In the genomic region with DNA sequence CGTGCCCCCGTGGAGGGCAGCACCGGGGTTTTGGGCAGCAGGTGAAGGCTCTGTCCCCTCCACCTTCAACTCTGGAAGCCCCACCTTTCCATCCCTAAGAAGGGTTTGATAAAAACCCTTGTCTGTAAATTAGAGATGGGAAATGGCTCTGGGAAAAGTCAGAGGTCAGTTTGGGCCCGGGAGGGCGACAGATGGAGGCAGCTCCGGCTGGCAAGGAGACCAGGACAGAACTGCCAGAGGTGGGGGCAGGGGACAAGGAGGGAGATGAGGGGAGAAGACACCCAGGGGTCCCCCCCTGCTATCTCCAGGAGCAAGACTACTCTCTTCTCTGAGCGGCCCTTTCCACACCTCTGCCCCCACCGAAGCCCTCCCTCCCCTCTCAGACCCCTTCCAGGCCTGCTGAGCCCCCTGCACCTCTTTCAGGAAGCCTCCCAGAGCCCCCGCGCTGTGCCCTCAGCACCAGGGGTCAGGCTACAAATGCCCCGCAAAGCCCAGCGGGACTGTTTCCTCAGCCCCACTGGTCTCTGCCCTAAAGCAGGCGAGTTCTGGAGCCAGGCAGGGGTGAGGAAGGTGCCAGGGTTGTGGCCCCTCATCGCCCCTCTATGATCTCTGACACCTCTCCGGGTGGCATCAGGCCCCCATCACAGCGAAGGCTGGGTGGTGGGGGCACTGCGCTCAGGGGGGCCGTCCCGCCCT, we compare ENCODE assay signal across 8 cellular contexts. TPM values are rescaled to one million over a fixed set of nuclear protein-coding genes. Genes with fewer than 3 reads are reported as not detected.
A peak's percentile ranks its signal among the peaks of the same experiment; 100 is the strongest.
DNase-seq lines count a peak whose midpoint lies in the region; ATAC-seq, FAIRE-seq and TF ChIP-seq lines count a peak whose summit lies in the region.

No MANE protein-coding gene starts in this region.

- ATAC-seq in T-helper 17 cell (peak; percentile 15), HG03460 (IDR thresholded peaks at IDR 0.05; ENCODE audit: unreplicated experiment) (no peak)
- ATAC-seq in stimulated activated effector memory CD8-positive, alpha-beta T cell treated with anti-CD3 and anti-CD28 coated beads, Interleukin-12 subunit alpha, Interleukin-12 subunit beta, amount 100 ng/mL, for 72 hours, result peak; percentile 1

- H4K5ac ChIP-seq in H9 (ENCODE audit: insufficient read length, low read depth, low read length), result no peak overlapping the region

- H2AFZ ChIP-seq in H9 (ENCODE audit: low read length), result no peak overlapping the region
- H2AFZ ChIP-seq in hepatocyte, result peak overlapping the region; percentile 98

- H3K9me3 Mint-ChIP-seq in H9, result no peaks in the 10 kb centered on the region; a peak in 1 of 5 replicates
- H3K9me3 Mint-ChIP-seq in stimulated activated effector memory CD8-positive, alpha-beta T cell treated with anti-CD3 and anti-CD28 coated beads, Interleukin-12 subunit alpha, Interleukin-12 subunit beta, amount 100 ng/mL, for 72 hours, result no peaks in the 10 kb centered on the region

- H2BK5ac ChIP-seq in H9 (ENCODE audit: insufficient read length, low read length), result no peak overlapping the region

- H3K9me3 ChIP-seq in H9 (ENCODE audit: control insufficient read depth, low read depth, low read length) (no peaks in the 10 kb centered on the region), T-helper 17 cell (ENCODE audit: control insufficient read depth, low read length, poor library complexity, severe bottlenecking) (no peaks in the 10 kb centered on the region), hepatocyte (ENCODE audit: low read depth) (no peaks in the 10 kb centered on the region), small intestine (ENCODE audit: control insufficient read depth, low read depth) (no peaks in the 10 kb centered on the region)

- H3K36me3 Mint-ChIP-seq in H9 (ENCODE audit: insufficient read depth in 1 of 3, low read depth in 3 of 3), result no peaks in the 10 kb centered on the region
- no peaks in the 10 kb centered on the region for H3K36me3 Mint-ChIP-seq in T-helper 17 cell (ENCODE audit: low read depth)
- peaks cover 6% of the 10 kb centered on the region for H3K36me3 Mint-ChIP-seq in stimulated activated effector memory CD8-positive, alpha-beta T cell treated with anti-CD3 and anti-CD28 coated beads, Interleukin-12 subunit alpha, Interleukin-12 subunit beta, amount 100 ng/mL, for 72 hours

- no peak overlapping the region for H3K27ac Mint-ChIP-seq in H9
- H3K27ac Mint-ChIP-seq in T-helper 17 cell, result peak overlapping the region; percentile 91
- peak overlapping the region; percentile 43 for H3K27ac Mint-ChIP-seq in stimulated activated effector memory CD8-positive, alpha-beta T cell treated with anti-CD3 and anti-CD28 coated beads, Interleukin-12 subunit alpha, Interleukin-12 subunit beta, amount 100 ng/mL, for 72 hours

- H3K4me3 Mint-ChIP-seq in H9 (peak overlapping the region; percentile 12 to 75; a peak in 4 of 5 replicates), T-helper 17 cell (peak overlapping the region; percentile 82)
- peak overlapping the region; percentile 55 for H3K4me3 Mint-ChIP-seq in stimulated activated effector memory CD8-positive, alpha-beta T cell treated with anti-CD3 and anti-CD28 coated beads, Interleukin-12 subunit alpha, Interleukin-12 subunit beta, amount 100 ng/mL, for 72 hours

- H3T11ph ChIP-seq in H9 (ENCODE audit: low read length), result no peak overlapping the region

- no peak overlapping the region for H3K4ac ChIP-seq in H9 (ENCODE audit: low read depth, low read length)

- no peak for DNase-seq in H9
- no peak for DNase-seq in T-helper 17 cell
- no peak for DNase-seq in hepatocyte (ENCODE audit: low spot score)
- DNase-seq in stimulated activated effector memory CD8-positive, alpha-beta T cell treated with anti-CD3 and anti-CD28 coated beads, Interleukin-12 subunit alpha, Interleukin-12 subunit beta, amount 100 ng/mL, for 72 hours (ENCODE audit: low spot score in 2 of 2), result no peak
- DNase-seq in small intestine, result no peak
- no peak for DNase-seq in NCI-H1694 (lab: John Stamatoyannopoulos, UW)
- DNase-seq in stimulated activated CD4-positive, alpha-beta T cell treated with anti-CD3 and anti-CD28 coated beads, Interleukin-4, amount 100 ng/mL, for 24 hours, result no peak

- H3K36me3 ChIP-seq in hepatocyte (replicated peaks; ENCODE audit: insufficient read depth, low read depth), result no peaks in the 10 kb centered on the region
- H3K36me3 ChIP-seq in small intestine (ENCODE audit: control insufficient read depth in 2 of 2, insufficient read depth in 2 of 2, low read length in 2 of 2), result no peaks in the 10 kb centered on the region

- no peaks in the 10 kb centered on the region for H4K20me1 ChIP-seq in H9 (ENCODE audit: control insufficient read depth, insufficient read depth, insufficient read length)
- H4K20me1 ChIP-seq in hepatocyte (ENCODE audit: insufficient read depth, poor library complexity, severe bottlenecking), result no peaks in the 10 kb centered on the region

- no peak overlapping the region for H2BK20ac ChIP-seq in H9 (ENCODE audit: low read depth, low read length, poor library complexity, severe bottlenecking)

- H4K91ac ChIP-seq in H9 (ENCODE audit: insufficient read length, low read depth, low read length), result no peak overlapping the region

- no CpG with 5 or more reads among the region's 19 CpGs for WGBS in H9 (ENCODE audit: extremely low coverage, insufficient read length, low lambda C conversion rate)
- 41% methylated on average over 19 of the region's 19 CpGs for WGBS in hepatocyte (ENCODE audit: low lambda C conversion rate, missing lambda C conversion rate)
- 28 to 33% (median 28%) methylated on average over 16 to 19 of the region's 19 CpGs for WGBS in small intestine, 3 donors

- H4K8ac ChIP-seq in H9 (replicated peaks; ENCODE audit: insufficient read length, low read depth, low read length), result no peak overlapping the region

- H3K79me1 ChIP-seq in H9 (ENCODE audit: insufficient read depth, low read depth, low read length, poor library complexity, severe bottlenecking), result no peaks in the 10 kb centered on the region

- no peaks in the 10 kb centered on the region for H3K9me2 ChIP-seq in hepatocyte (replicated peaks; ENCODE audit: insufficient read depth)

- H3K27me3 ChIP-seq in H9 (ENCODE audit: insufficient read depth, low read length) (no peaks in the 10 kb centered on the region), hepatocyte (no peaks in the 10 kb centered on the region), small intestine (ENCODE audit: control insufficient read depth in 2 of 2, insufficient read depth in 2 of 2, low read length in 2 of 2) (no peaks in the 10 kb centered on the region)

- H3K27ac ChIP-seq in H9 (ENCODE audit: insufficient read length, low read depth, low read length) (no peak overlapping the region), hepatocyte (peak overlapping the region; percentile 98), small intestine (ENCODE audit: low read depth in 1 of 2, low read length in 1 of 2) (peak overlapping the region in 1 of 2 donors; percentile 86)

- H3K56ac ChIP-seq in H9 (ENCODE audit: insufficient read length, low read depth, low read length), result no peak overlapping the region

- no peak overlapping the region for H2BK12ac ChIP-seq in H9 (ENCODE audit: insufficient read length, low read depth, low read length)

- H3K9ac ChIP-seq in H9 (ENCODE audit: extremely low read depth, insufficient read length, low read length), result no peak overlapping the region

- H3K14ac ChIP-seq in H9 (ENCODE audit: insufficient read depth, low read length), result no peak overlapping the region

- H3K79me2 ChIP-seq in H9 (ENCODE audit: insufficient read depth, low read length) (no peaks in the 10 kb centered on the region), hepatocyte (no peaks in the 10 kb centered on the region)

- peaks cover 12 to 20% of the 10 kb centered on the region in 2 experiments for H3K4me1 Mint-ChIP-seq in H9
- peaks cover 22% of the 10 kb centered on the region for H3K4me1 Mint-ChIP-seq in T-helper 17 cell
- peaks cover 24% of the 10 kb centered on the region for H3K4me1 Mint-ChIP-seq in stimulated activated effector memory CD8-positive, alpha-beta T cell treated with anti-CD3 and anti-CD28 coated beads, Interleukin-12 subunit alpha, Interleukin-12 subunit beta, amount 100 ng/mL, for 72 hours

- TF ChIP-seq CTCF in H9 (conservative IDR thresholded peaks at IDR 0.05) (no peak), hepatocyte (IDR thresholded peaks at IDR 0.05; ENCODE audit: poor library complexity) (no peak)

- no peak overlapping the region for H2BK120ac ChIP-seq in H9 (ENCODE audit: low read depth, low read length, poor library complexity, severe bottlenecking)

- H3K4me1 ChIP-seq in H9 (ENCODE audit: insufficient read depth, low read length) (no peaks in the 10 kb centered on the region), hepatocyte (ENCODE audit: insufficient read depth) (peaks cover 7% of the 10 kb centered on the region), small intestine (ENCODE audit: control insufficient read depth in 2 of 2, insufficient read depth in 1 of 2, low read depth in 1 of 2, low read length in 1 of 2) (no peaks in the 10 kb centered on the region)

- no peak overlapping the region for H3K23ac ChIP-seq in H9 (ENCODE audit: insufficient read length, low read depth, low read length)

- peaks cover 10% of the 10 kb centered on the region for H3K23me2 ChIP-seq in H9 (ENCODE audit: insufficient read length, low read depth, low read length, poor library complexity, severe bottlenecking)

- FAIRE-seq in small intestine (lab: Jason Lieb, UNC), result no peak

- H3K18ac ChIP-seq in H9 (ENCODE audit: insufficient read length, low read depth, low read length), result peak overlapping the region; percentile 28

- H3K4me2 ChIP-seq in H9 (ENCODE audit: insufficient read depth, insufficient read length, low read length) (peak overlapping the region; percentile 15), hepatocyte (peak overlapping the region; percentile 100)

- H3K4me3 ChIP-seq in hepatocyte (peak overlapping the region; percentile 99), small intestine (ENCODE audit: low read depth in 1 of 2, low read length in 2 of 2) (peak overlapping the region in 1 of 2 donors; percentile 85)

- no peak overlapping the region for H2BK15ac ChIP-seq in H9 (ENCODE audit: low read depth, low read length)

- peaks cover 28% of the 10 kb centered on the region for H3K27me3 Mint-ChIP-seq in H9 (ENCODE audit: low read depth)
- no peaks in the 10 kb centered on the region for H3K27me3 Mint-ChIP-seq in T-helper 17 cell

- no peak overlapping the region for H2AK5ac ChIP-seq in H9 (ENCODE audit: insufficient read length, low read length)

RNA-seq across cellular contexts. Expression of gene SH2B2, which starts 1.0 kb away (rescaled TPM):
- 9.4 and 10.4 TPM in 2 replicates for total RNA-seq in H9 (2021)
- total RNA-seq in T-helper 17 cell, result 1 to 10 TPM; 2.0 to 2.1 TPM
- 3.2 and 3.8 TPM in 2 replicates for total RNA-seq in hepatocyte
- 6.7 and 7.1 TPM in 2 replicates for polyA plus RNA-seq in hepatocyte
- polyA plus RNA-seq in small intestine, result 1 to 10 TPM in 2 of 3 donors, under 1 TPM in 1; 0.67 to 2.5 (median 1.6) TPM

Comparison
In these comparisons a context has a peak if more than half of its experiments do, and no peak if none do; other contexts are left out.
1. H3K27ac Mint-ChIP-seq: peak in T-helper 17 cell (single experiment) and stimulated activated effector memory CD8-positive, alpha-beta T cell treated with anti-CD3 and anti-CD28 coated beads, Interleukin-12 subunit alpha, Interleukin-12 subunit beta, amount 100 ng/mL, for 72 hours (single experiment); none in H9 (0 of 3).
2. Peak in every context shown above with its lines, with median percentiles within 50 percentile points of each other: H3K4me3 Mint-ChIP-seq.